Comparison of ENCODE assay signal across 27 cellular contexts in genomic region chr3:123629747-123630047, GRCh38. TPM values are rescaled to one million over a fixed set of nuclear protein-coding genes. Genes with fewer than 3 reads are reported as not detected.
DNase-seq lines count a peak whose midpoint lies in the region; ATAC-seq and TF ChIP-seq lines count a peak whose summit lies in the region.
"Had no signal": no experiment of that assay in that cellular context is flagged by ENCODE, and none has a peak within 500 bp of the region (broad histone marks: within the 10 kb centered on the region; RNA-seq: fewer than 3 reads in every experiment).

No MANE protein-coding gene starts in this region.

- H3K9me3 ChIP-seq in PC-3 (ENCODE audit: low read length) (no peaks in the 10 kb centered on the region), muscle layer of colon (ENCODE audit: low read length) (no peaks in the 10 kb centered on the region)
- H3K9me3 ChIP-seq: adrenal gland had no signal

- no peak overlapping the region for H3K4me2 ChIP-seq in PC-3 (ENCODE audit: low read length)

- no peak for ATAC-seq in PC-3

- no peak overlapping the region for H3K27ac ChIP-seq in PC-3 (ENCODE audit: low read length)
- H3K27ac ChIP-seq in muscle layer of colon (ENCODE audit: low read depth, low read length), result peak overlapping the region; percentile 79
- H3K27ac ChIP-seq: dorsolateral prefrontal cortex had no signal

- H3K27me3 ChIP-seq in PC-3 (ENCODE audit: low read length) (no peaks in the 10 kb centered on the region), muscle layer of colon (ENCODE audit: control insufficient read depth in 1 of 2, insufficient read depth in 2 of 2, low read length in 2 of 2) (no peaks in the 10 kb centered on the region)
- H3K27me3 ChIP-seq: adrenal gland, dorsolateral prefrontal cortex had no signal

- H3K4me3 ChIP-seq in GM12864 (ENCODE audit: low read depth, low read length) (no peak overlapping the region), PC-3 (ENCODE audit: low read length) (no peak overlapping the region), epithelial cell of esophagus (ENCODE audit: low read length) (no peak overlapping the region), muscle layer of colon (ENCODE audit: low read depth in 1 of 2, low read length in 2 of 2) (no peak overlapping the region)
- H3K4me3 ChIP-seq: adrenal gland, dorsolateral prefrontal cortex had no signal

- TF ChIP-seq CTCF in GM12864 (IDR thresholded peaks at IDR 0.05; ENCODE audit: low read depth, low read length, missing control alignments) (peak; percentile 5), PC-3 (conservative IDR thresholded peaks at IDR 0.05; ENCODE audit: low read depth, low read length) (peak; percentile 48), epithelial cell of esophagus (IDR thresholded peaks at IDR 0.05; ENCODE audit: insufficient read depth, low read depth, low read length, missing control alignments) (peak; percentile 29)

- H4K20me1 ChIP-seq in PC-3 (ENCODE audit: low read length), result no peaks in the 10 kb centered on the region

- no TSS peak for BruUV-seq in PC-3 (replicated peaks; lab: Mats Ljungman, UMichigan)

- no peak for DNase-seq in GM12864 (ENCODE audit: low read depth)
- no peak for DNase-seq in PC-3
- no peak for DNase-seq in epithelial cell of esophagus (ENCODE audit: low read depth)
- DNase-seq in GOT3 (lab: John Stamatoyannopoulos, UW), result no peak
- no peak for DNase-seq in NCI-H82 treated with DMSO at 0.1 percent for 48 hours (lab: John Stamatoyannopoulos, UW; ENCODE audit: unreplicated experiment)
- no peak for DNase-seq in T-helper 1 cell
- DNase-seq in activated CD4-positive, alpha-beta T cell treated with anti-CD3 and anti-CD28 coated beads, Interleukin-2, amount 50 U/mL, for 4 hours, result no peak
- DNase-seq: activated CD4-positive, alpha-beta T cell treated with anti-CD3 and anti-CD28 coated beads, Interleukin-2, amount 50 U/mL, for 48 hours; activated CD8-positive, alpha-beta memory T cell treated with anti-CD3 and anti-CD28 coated beads, Interleukin-2, amount 50 U/mL, for 48 hours; activated naive CD4-positive, alpha-beta T cell treated with anti-CD3 and anti-CD28 coated beads, Interleukin-2, amount 10 ng/mL, durations not matched to agents 7 days and 5 days; adrenal gland; AML-193; Calu3; CD4-positive, CD25-positive, alpha-beta regulatory T cell; DMS79 treated with DMSO at 0.1 percent for 48 hours; dorsolateral prefrontal cortex; GDM1; hippocampal formation; immature natural killer cell; NCI-H1048; NCI-H1694; NCI-H2171 treated with DMSO at 0.1 percent for 48 hours; NCI-H510A; nephron progenitor cell; small intestine; stimulated activated naive CD4-positive, alpha-beta T cell had no signal

- H3K4me1 ChIP-seq in PC-3 (ENCODE audit: insufficient read depth, low read length), result peaks cover 1% of the 10 kb centered on the region
- H3K4me1 ChIP-seq in muscle layer of colon (ENCODE audit: insufficient read depth, low read length), result peaks cover 68% of the 10 kb centered on the region

- no peaks in the 10 kb centered on the region for H3F3A ChIP-seq in PC-3 (ENCODE audit: low read length, unreplicated experiment)

- no peaks in the 10 kb centered on the region for H3K36me3 ChIP-seq in PC-3 (ENCODE audit: low read depth, low read length)
- H3K36me3 ChIP-seq in muscle layer of colon (ENCODE audit: insufficient read depth, low read length), result peaks cover 70% of the 10 kb centered on the region

- H3K9ac ChIP-seq in PC-3 (ENCODE audit: low read length) (no peak overlapping the region), muscle layer of colon (ENCODE audit: low read length) (no peak overlapping the region)

- POLR2A ChIA-PET in PC-3 (lab: Charles Lee; ENCODE audit: unreplicated experiment), result no interaction called here

- intact Hi-C loops in PC-3 (cut with micrococcal nuclease), result no loop called here

- H3K79me2 ChIP-seq in PC-3 (ENCODE audit: low read length), result no peaks in the 10 kb centered on the region

- H3K9me2 ChIP-seq in PC-3 (replicated peaks; ENCODE audit: low read length), result no peaks in the 10 kb centered on the region

- no peak overlapping the region for H2AFZ ChIP-seq in PC-3 (ENCODE audit: low read length)

- CTCF ChIA-PET in PC-3 (lab: Charles Lee), result no interaction called here

RNA-seq across cellular contexts. Expression of gene HACD2, which starts 44.8 kb away (rescaled TPM):
- total RNA-seq in PC-3 (2014; rRNA removed), result 43.8 and 47.3 TPM in 2 replicates
